In the genomic region with DNA sequence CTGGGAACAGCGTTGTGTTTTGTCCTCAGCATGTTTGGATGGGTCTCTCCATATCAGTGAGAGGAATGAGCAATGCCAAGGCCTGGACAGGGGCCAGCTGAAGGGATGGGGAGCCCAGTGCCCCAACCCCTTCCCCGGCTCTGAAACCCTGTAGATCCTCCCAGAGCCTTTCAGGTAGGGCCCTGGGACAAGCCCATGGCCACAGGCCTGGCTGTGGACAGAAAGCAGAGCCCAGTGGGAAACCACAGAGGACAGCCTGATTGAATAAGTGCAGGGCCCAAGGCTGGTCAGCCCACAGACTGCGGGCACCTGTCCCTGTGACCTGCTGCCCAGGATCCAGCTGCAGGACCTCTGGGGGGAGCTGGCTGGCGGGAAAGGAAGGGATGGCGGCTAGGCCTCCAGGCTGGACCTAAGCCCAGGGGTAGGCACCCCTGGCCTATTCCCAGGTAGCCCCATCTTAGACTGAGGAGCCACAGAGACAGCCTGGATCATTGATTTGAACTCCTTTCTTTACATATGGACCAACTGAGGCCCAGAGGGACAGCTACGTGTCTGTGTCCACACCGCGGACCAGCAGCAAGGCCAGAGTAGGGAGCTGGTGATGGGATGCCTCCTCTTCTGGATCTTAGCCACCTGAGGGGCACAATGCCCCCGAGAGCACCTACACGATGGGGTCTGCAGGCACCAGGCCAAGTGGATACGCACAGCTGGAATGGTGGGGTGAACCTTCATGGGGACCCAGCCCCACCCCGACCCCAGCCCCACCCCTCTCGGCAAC, we compare ENCODE assay signal across 9 cellular contexts. TPM values are rescaled to one million over a fixed set of nuclear protein-coding genes. Genes with fewer than 3 reads are reported as not detected.
DNase-seq lines count a peak whose midpoint lies in the region; ATAC-seq and TF ChIP-seq lines count a peak whose summit lies in the region.
"Had no signal": no experiment of that assay in that cellular context is flagged by ENCODE, and none has a peak within 500 bp of the region (broad histone marks: within the 10 kb centered on the region; RNA-seq: fewer than 3 reads in every experiment).

No MANE protein-coding gene starts in this region.

- CTCF ChIA-PET in AG04450 (lab: Charles Lee) = no interaction called here
- CTCF ChIA-PET in naive thymus-derived CD4-positive, alpha-beta T cell (lab: Charles Lee) = interaction anchor here (0.6 to 1.1 kb wide), 2 partner anchors 18 to 150 kb away, joined by 3 read pairs; no protein-coding TSS in a partner anchor

- peak overlapping the region; percentile 87 for H3K4me3 Mint-ChIP-seq in chondrocyte (ENCODE audit: unreplicated experiment)
- H3K4me3 Mint-ChIP-seq in naive thymus-derived CD4-positive, alpha-beta T cell = peak overlapping the region; percentile 16 to 89 (median 82)

- peaks cover 66% of the 10 kb centered on the region for H3K4me1 Mint-ChIP-seq in chondrocyte (ENCODE audit: low read depth)
- peaks cover 61 to 83% (median 81%) of the 10 kb centered on the region in 7 donors for H3K4me1 Mint-ChIP-seq in naive thymus-derived CD4-positive, alpha-beta T cell

- intact Hi-C loops in naive thymus-derived CD4-positive, alpha-beta T cell (cut with micrococcal nuclease) = loop anchor here (5.0 to 10.0 kb wide), 8 partner anchors 70 to 1097 kb away; partner anchors contain the start of genes ARL2BP (in 1 of the 2), CNOT1 (in 1 of the 2), HERPUD1 (in 1 of the 2) and PSME3IP1 (in 1 of the 2)

- ATAC-seq in naive thymus-derived CD4-positive, alpha-beta T cell = no peak
- no peak for ATAC-seq in HG03565 (IDR thresholded peaks at IDR 0.05; ENCODE audit: unreplicated experiment)

- no peaks in the 10 kb centered on the region for H3K9me3 Mint-ChIP-seq in chondrocyte (ENCODE audit: low read depth)
- H3K9me3 Mint-ChIP-seq in naive thymus-derived CD4-positive, alpha-beta T cell = no peaks in the 10 kb centered on the region

- peak overlapping the region; percentile 93 for H3K27ac Mint-ChIP-seq in chondrocyte (ENCODE audit: unreplicated experiment)
- peak overlapping the region; percentile 85 to 98 (median 95) for H3K27ac Mint-ChIP-seq in naive thymus-derived CD4-positive, alpha-beta T cell

- H3K27me3 Mint-ChIP-seq in chondrocyte (ENCODE audit: low read depth) = no peaks in the 10 kb centered on the region
- no peaks in the 10 kb centered on the region for H3K27me3 Mint-ChIP-seq in naive thymus-derived CD4-positive, alpha-beta T cell

- peaks cover 5% of the 10 kb centered on the region for H3K27me3 ChIP-seq in AG04450 (ENCODE audit: control insufficient read depth, insufficient read depth, low read length)
- H3K27me3 ChIP-seq in naive thymus-derived CD4-positive, alpha-beta T cell (ENCODE audit: control insufficient read depth in 2 of 2, insufficient read depth in 2 of 2, low read length in 2 of 2) = no peaks in the 10 kb centered on the region

- DNase-seq in AG04450 (ENCODE audit: low read depth, low spot score) (no peak), chondrocyte (ENCODE audit: low spot score) (no peak), DMS53 (lab: John Stamatoyannopoulos, UW) (no peak), HUDEP-2 (lab: John Stamatoyannopoulos, UW; ENCODE audit: unreplicated experiment in 76 of 76) (no peak), superior temporal gyrus (ENCODE audit: extremely low spot score) (no peak)
- DNase-seq in Jurkat, Clone E6-1 (ENCODE audit: low read depth, low spot score) = no peak
- DNase-seq in naive thymus-derived CD4-positive, alpha-beta T cell = peak in 1 of 9 donors; percentile 23

- TF ChIP-seq CTCF in AG04450 (IDR thresholded peaks at IDR 0.05; ENCODE audit: low read depth, low read length) (no peak), chondrocyte (IDR thresholded peaks at IDR 0.05) (no peak)

- H3K36me3 Mint-ChIP-seq in chondrocyte (ENCODE audit: low read depth) = no peaks in the 10 kb centered on the region
- no peaks in the 10 kb centered on the region for H3K36me3 Mint-ChIP-seq in naive thymus-derived CD4-positive, alpha-beta T cell

- no peaks in the 10 kb centered on the region; the same call in 1 of the 2 replicates for H3K9me3 ChIP-seq in AG04450 (ENCODE audit: control insufficient read depth, insufficient read depth, low read length)
- H3K9me3 ChIP-seq in naive thymus-derived CD4-positive, alpha-beta T cell (ENCODE audit: control insufficient read depth in 2 of 3, low read length in 3 of 3) = no peaks in the 10 kb centered on the region

- POLR2A ChIA-PET in AG04450 (lab: Yijun Ruan, JAX) = no interaction called here
- POLR2A ChIA-PET in naive thymus-derived CD4-positive, alpha-beta T cell (lab: Charles Lee) = interaction anchor here (1.2 to 2.7 kb wide), 2 partner anchors 9 to 48 kb away, joined by 3 to 9 read pairs; partner anchors contain the start of gene DOK4

- peak overlapping the region; percentile 87 for H3K4me3 ChIP-seq in AG04450 (ENCODE audit: low read depth, low read length)
- H3K4me3 ChIP-seq in Jurkat, Clone E6-1 (ENCODE audit: low read length) = peak overlapping the region; percentile 63
- H3K4me3 ChIP-seq in naive thymus-derived CD4-positive, alpha-beta T cell (ENCODE audit: low read length) = no peak overlapping the region

- H3K36me3 ChIP-seq in naive thymus-derived CD4-positive, alpha-beta T cell (ENCODE audit: control insufficient read depth in 2 of 3, insufficient read depth in 3 of 3, low read length in 3 of 3) = no peaks in the 10 kb centered on the region

- peaks cover 61 to 67% of the 10 kb centered on the region in 2 donors for H3K4me1 ChIP-seq in naive thymus-derived CD4-positive, alpha-beta T cell (ENCODE audit: control insufficient read depth in 2 of 2, insufficient read depth in 2 of 2, low read length in 2 of 2)

- no peak overlapping the region for H3K27ac ChIP-seq in AG04450 (ENCODE audit: low read depth, low read length)
- peak overlapping the region; percentile 87 for H3K27ac ChIP-seq in naive thymus-derived CD4-positive, alpha-beta T cell (ENCODE audit: low read depth, low read length)

RNA-seq across cellular contexts. Expression of gene CCDC102A, which starts 1.3 kb away (rescaled TPM):
- polyA plus RNA-seq in AG04450 (2011; rRNA removed) = 7.1 and 8.3 TPM in 2 replicates
- 3.5 and 5.7 TPM in 2 replicates for polyA minus RNA-seq in AG04450 (2011; rRNA and poly(A)+ RNA removed)
- polyA plus RNA-seq in Jurkat, Clone E6-1 (2012; ENCODE audit: insufficient read depth, insufficient read length) = 7.7 TPM
- 20.9 to 27.2 TPM (median 22.4 TPM) in 3 replicates for total RNA-seq in chondrocyte
- 10 to 100 TPM in 1 of 5 experiments, 1 to 10 TPM in 4; 3.5 to 12.7 (median 7.1) TPM for total RNA-seq in naive thymus-derived CD4-positive, alpha-beta T cell
- polyA plus RNA-seq in naive thymus-derived CD4-positive, alpha-beta T cell = 1 to 10 TPM; 3.0 to 9.4 TPM

RNA-seq across cellular contexts. Expression of gene ADGRG5, which starts 7.4 kb away (rescaled TPM):
- not detected in 2 replicates for polyA plus RNA-seq in AG04450 (2011; rRNA removed)
- polyA minus RNA-seq in AG04450 (2011; rRNA and poly(A)+ RNA removed) = not detected in 2 replicates
- not detected for polyA plus RNA-seq in Jurkat, Clone E6-1 (2012; ENCODE audit: insufficient read depth, insufficient read length)
- total RNA-seq in chondrocyte = not detected in 3 replicates
- 10 to 100 TPM in 2 of 5 experiments, 1 to 10 TPM in 1, under 1 TPM in 2; 0.67 to 16.1 (median 2.7) TPM for total RNA-seq in naive thymus-derived CD4-positive, alpha-beta T cell
- 1 to 10 TPM in 1 of 2 donors, under 1 TPM in 1; 0.43 to 1.3 TPM for polyA plus RNA-seq in naive thymus-derived CD4-positive, alpha-beta T cell
- total RNA-seq: renal cortical epithelial cell had no signal

RNA-seq across cellular contexts. Expression of gene DOK4, which starts 48.8 kb away (rescaled TPM):
- polyA plus RNA-seq in AG04450 (2011; rRNA removed) = 12.5 and 15.9 TPM in 2 replicates
- polyA minus RNA-seq in AG04450 (2011; rRNA and poly(A)+ RNA removed) = 13.8 and 22.0 TPM in 2 replicates
- 3.6 TPM for polyA plus RNA-seq in Jurkat, Clone E6-1 (2012; ENCODE audit: insufficient read depth, insufficient read length)
- total RNA-seq in chondrocyte = 23.7 to 28.5 TPM (median 26.4 TPM) in 3 replicates
- total RNA-seq in naive thymus-derived CD4-positive, alpha-beta T cell = 1 to 10 TPM; 2.2 to 4.0 (median 2.9) TPM
- polyA plus RNA-seq in naive thymus-derived CD4-positive, alpha-beta T cell = 1 to 10 TPM; 1.6 to 4.6 TPM
